ENCODE assay signal across 8 cellular contexts in genomic region chr17:7336240-7337175, GRCh38. TPM values are rescaled to one million over a fixed set of nuclear protein-coding genes. Genes with fewer than 3 reads are reported as not detected.
DNase-seq lines count a peak whose midpoint lies in the region; ATAC-seq and TF ChIP-seq lines count a peak whose summit lies in the region.
"Had no signal": no experiment of that assay in that cellular context is flagged by ENCODE, and none has a peak within 500 bp of the region (broad histone marks: within the 10 kb centered on the region; RNA-seq: fewer than 3 reads in every experiment).

A gene with protein sequence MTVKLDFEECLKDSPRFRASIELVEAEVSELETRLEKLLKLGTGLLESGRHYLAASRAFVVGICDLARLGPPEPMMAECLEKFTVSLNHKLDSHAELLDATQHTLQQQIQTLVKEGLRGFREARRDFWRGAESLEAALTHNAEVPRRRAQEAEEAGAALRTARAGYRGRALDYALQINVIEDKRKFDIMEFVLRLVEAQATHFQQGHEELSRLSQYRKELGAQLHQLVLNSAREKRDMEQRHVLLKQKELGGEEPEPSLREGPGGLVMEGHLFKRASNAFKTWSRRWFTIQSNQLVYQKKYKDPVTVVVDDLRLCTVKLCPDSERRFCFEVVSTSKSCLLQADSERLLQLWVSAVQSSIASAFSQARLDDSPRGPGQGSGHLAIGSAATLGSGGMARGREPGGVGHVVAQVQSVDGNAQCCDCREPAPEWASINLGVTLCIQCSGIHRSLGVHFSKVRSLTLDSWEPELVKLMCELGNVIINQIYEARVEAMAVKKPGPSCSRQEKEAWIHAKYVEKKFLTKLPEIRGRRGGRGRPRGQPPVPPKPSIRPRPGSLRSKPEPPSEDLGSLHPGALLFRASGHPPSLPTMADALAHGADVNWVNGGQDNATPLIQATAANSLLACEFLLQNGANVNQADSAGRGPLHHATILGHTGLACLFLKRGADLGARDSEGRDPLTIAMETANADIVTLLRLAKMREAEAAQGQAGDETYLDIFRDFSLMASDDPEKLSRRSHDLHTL (plus strand): TSS chr17:7336529. CDS start chr17:7336735, 206 bp downstream.

- H3K4me2 ChIP-seq in OCI-LY1 (ENCODE audit: low read length): peak within 1 kb of the TSS; percentile 93

- no peak for TF ChIP-seq CTCF in OCI-LY1 (IDR thresholded peaks at IDR 0.05; ENCODE audit: low read length)

- peak within 1 kb of the TSS; percentile 83 to 88 for H3K4me3 Mint-ChIP-seq in stimulated activated naive CD8-positive, alpha-beta T cell treated with anti-CD3 and anti-CD28 coated beads, Interleukin-15, amount 100 ng/mL, for 72 hours

- H3K36me3 ChIP-seq in OCI-LY1 (ENCODE audit: insufficient read depth, low read length): peaks cover 5% of the 10 kb centered on the region; the same call in 1 of the 2 replicates
- H3K36me3 ChIP-seq: cardiac muscle cell had no signal

- no peaks in the 10 kb centered on the region for H3K9me3 Mint-ChIP-seq in stimulated activated naive CD8-positive, alpha-beta T cell treated with anti-CD3 and anti-CD28 coated beads, Interleukin-15, amount 100 ng/mL, for 72 hours

- H3K4me3 ChIP-seq in OCI-LY1 (ENCODE audit: low read depth, low read length, poor library complexity, severe bottlenecking): peak within 1 kb of the TSS; percentile 82
- peak within 1 kb of the TSS; percentile 71 for H3K4me3 ChIP-seq in mononuclear cell (ENCODE audit: low read length)
- H3K4me3 ChIP-seq: cardiac muscle cell had no signal

- H3K9me3 ChIP-seq in OCI-LY1 (ENCODE audit: low read length): no peaks in the 10 kb centered on the region
- no peaks in the 10 kb centered on the region for H3K9me3 ChIP-seq in mononuclear cell (ENCODE audit: low read depth, low read length)

- no peaks in the 10 kb centered on the region for H4K20me1 ChIP-seq in OCI-LY1 (ENCODE audit: insufficient read depth, low read length)

- H3K27ac Mint-ChIP-seq in stimulated activated naive CD8-positive, alpha-beta T cell treated with anti-CD3 and anti-CD28 coated beads, Interleukin-15, amount 100 ng/mL, for 72 hours: peak within 1 kb of the TSS; percentile 81 to 99

- H3F3A ChIP-seq in OCI-LY1 (ENCODE audit: insufficient read depth, low read length): no peaks in the 10 kb centered on the region

- no peaks in the 10 kb centered on the region for H3K9me2 ChIP-seq in OCI-LY1 (ENCODE audit: low read depth, low read length)

- H2AFZ ChIP-seq in OCI-LY1 (ENCODE audit: low read length): peak within 1 kb of the TSS; percentile 43; the same call in 1 of the 2 replicates

- DNase-seq in activated effector memory CD4-positive, alpha-beta T cell treated with Interleukin-2 at 50 U/mL for 16 hours: peak; percentile 89
- DNase-seq in stimulated activated naive CD8-positive, alpha-beta T cell treated with anti-CD3 and anti-CD28 coated beads, Interleukin-15, amount 100 ng/mL, for 72 hours: peak; percentile 58 to 78
- DNase-seq in NCI-H146 (lab: John Stamatoyannopoulos, UW) (no peak), NCI-H345 treated with DMSO at 0.1 percent for 48 hours (lab: John Stamatoyannopoulos, UW; ENCODE audit: unreplicated experiment) (no peak)

- peak within 1 kb of the TSS; percentile 88 for H3K9ac ChIP-seq in OCI-LY1 (ENCODE audit: low read length)

- H3K27me3 ChIP-seq in OCI-LY1 (ENCODE audit: insufficient read depth, low read length) (no peaks in the 10 kb centered on the region), mononuclear cell (ENCODE audit: insufficient read depth, low read length) (no peaks in the 10 kb centered on the region)
- H3K27me3 ChIP-seq: cardiac muscle cell had no signal

- H3K79me2 ChIP-seq in OCI-LY1 (ENCODE audit: insufficient read depth, low read length): no peaks in the 10 kb centered on the region

- ATAC-seq in GM21723 (IDR thresholded peaks at IDR 0.05; ENCODE audit: unreplicated experiment): peak; percentile 64
- ATAC-seq in stimulated activated naive CD8-positive, alpha-beta T cell treated with anti-CD3 and anti-CD28 coated beads, Interleukin-15, amount 100 ng/mL, for 72 hours: peak; percentile 93

- H3K27ac ChIP-seq in OCI-LY1 (ENCODE audit: low read depth, low read length, poor library complexity, severe bottlenecking): peak within 1 kb of the TSS; percentile 90
- H3K27ac ChIP-seq: cardiac muscle cell had no signal

- H3K4me1 ChIP-seq in OCI-LY1 (ENCODE audit: insufficient read depth, low read length, severe bottlenecking): peaks cover 42% of the 10 kb centered on the region
- H3K4me1 ChIP-seq in mononuclear cell (ENCODE audit: insufficient read depth, low read length): peaks cover 81% of the 10 kb centered on the region

- peaks cover 83% of the 10 kb centered on the region for H3K4me1 Mint-ChIP-seq in stimulated activated naive CD8-positive, alpha-beta T cell treated with anti-CD3 and anti-CD28 coated beads, Interleukin-15, amount 100 ng/mL, for 72 hours

- H3K27me3 Mint-ChIP-seq in stimulated activated naive CD8-positive, alpha-beta T cell treated with anti-CD3 and anti-CD28 coated beads, Interleukin-15, amount 100 ng/mL, for 72 hours: no peaks in the 10 kb centered on the region

RNA-seq across cellular contexts. Expression of the gene that starts here (rescaled TPM):
- total RNA-seq in mononuclear cell: 107 TPM

Comparison
In these comparisons a context has a peak if more than half of its experiments do, and no peak if none do; other contexts are left out.
1. DNase-seq: peak in activated effector memory CD4-positive, alpha-beta T cell treated with Interleukin-2 at 50 U/mL for 16 hours (single experiment) and stimulated activated naive CD8-positive, alpha-beta T cell treated with anti-CD3 and anti-CD28 coated beads, Interleukin-15, amount 100 ng/mL, for 72 hours (2 of 2); none in NCI-H146 (single experiment) and NCI-H345 treated with DMSO at 0.1 percent for 48 hours (single experiment).